In the genomic region with DNA sequence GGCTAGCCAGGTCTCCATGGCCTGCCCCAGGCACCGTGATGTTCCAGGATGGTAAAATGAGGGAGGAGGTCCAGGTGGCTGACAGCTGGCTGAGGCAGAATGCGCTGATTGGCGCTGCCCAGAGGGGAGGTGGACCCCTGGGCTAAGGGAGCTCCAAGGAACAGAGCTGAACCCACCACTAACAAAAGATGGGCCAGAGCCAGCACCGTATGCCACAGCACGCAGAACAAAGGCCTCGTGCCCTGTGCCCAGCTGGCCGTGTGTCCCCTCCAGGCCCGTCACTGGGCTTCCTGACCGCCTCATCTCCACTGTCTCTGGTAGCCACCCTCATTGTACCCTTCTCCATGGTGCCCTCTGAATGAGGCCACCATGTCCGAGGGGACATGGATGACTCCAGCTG, we compare ENCODE assay signal across 32 cellular contexts. TPM values are rescaled to one million over a fixed set of nuclear protein-coding genes. Genes with fewer than 3 reads are reported as not detected.
DNase-seq lines count a peak whose midpoint lies in the region; ATAC-seq and TF ChIP-seq lines count a peak whose summit lies in the region.
"Had no signal": no experiment of that assay in that cellular context is flagged by ENCODE, and none has a peak within 500 bp of the region (broad histone marks: within the 10 kb centered on the region; RNA-seq: fewer than 3 reads in every experiment).

No MANE protein-coding gene starts in this region.

- no peak for TF ChIP-seq EP300 in stomach (IDR thresholded peaks at IDR 0.05)

- H3K4me1 ChIP-seq in left lung = no peaks in the 10 kb centered on the region
- H3K4me1 ChIP-seq in stomach = no peaks in the 10 kb centered on the region
- H3K4me1 ChIP-seq: esophagus muscularis mucosa had no signal

- peaks cover 2% of the 10 kb centered on the region for H3K4me1 Mint-ChIP-seq in activated T-cell treated with anti-CD3 and anti-CD28 coated beads, Interleukin-2, amount 50 U/mL, for 4 hours (ENCODE audit: low read depth)
- H3K4me1 Mint-ChIP-seq: natural killer cell had no signal

- H3K27me3 ChIP-seq in H7 (ENCODE audit: control insufficient read depth, insufficient read depth, low read length) = no peaks in the 10 kb centered on the region
- H3K27me3 ChIP-seq in left lung = peaks cover 0 to 25% of the 10 kb centered on the region in 2 donors
- H3K27me3 ChIP-seq in stomach = peaks cover 0 to 64% (median 0%) of the 10 kb centered on the region in 3 donors
- H3K27me3 ChIP-seq: BLaER1, MG63 had no signal

- H3K4me3 ChIP-seq in H7 (ENCODE audit: insufficient read depth, low read depth, low read length) (no peak overlapping the region), left lung (no peak overlapping the region), stomach (no peak overlapping the region)
- H3K4me3 ChIP-seq: BLaER1, esophagus muscularis mucosa, GM12878, lung, MG63, PC-9, thoracic aorta had no signal

- no peaks in the 10 kb centered on the region for H3K36me3 Mint-ChIP-seq in activated T-cell treated with anti-CD3 and anti-CD28 coated beads, Interleukin-2, amount 50 U/mL, for 4 hours (ENCODE audit: insufficient read depth)
- H3K36me3 Mint-ChIP-seq: natural killer cell had no signal

- 79 to 90% (median 88%) methylated on average over 6 to 10 of the region's 10 CpGs for WGBS in stomach, 5 donors

- ATAC-seq in left lung = no peak
- no peak for ATAC-seq in activated T-cell treated with anti-CD3 and anti-CD28 coated beads, Interleukin-2, amount 50 U/mL, for 4 hours
- ATAC-seq: activated naive CD8-positive, alpha-beta T cell treated with anti-CD3 and anti-CD28 coated beads, Interleukin-2, amount 50 U/mL, for 24 hours; GM12878; HCT116; natural killer cell had no signal

- peaks cover 14% of the 10 kb centered on the region for H3K27me3 Mint-ChIP-seq in activated T-cell treated with anti-CD3 and anti-CD28 coated beads, Interleukin-2, amount 50 U/mL, for 4 hours (ENCODE audit: low read depth)
- H3K27me3 Mint-ChIP-seq: dendritic cell treated with granulocyte-macrophage colony-stimulating factor and Interleukin-4, amounts not matched to agents 40 ng/mL and 50 ng/mL, for 4 days had no signal

- DNase-seq in GM13976 (ENCODE audit: low spot score) = peak; percentile 39
- peak; percentile 50 for DNase-seq in H7
- peak; percentile 29 to 53 for DNase-seq in left lung
- DNase-seq in posterior vena cava (ENCODE audit: low spot score) = peak; percentile 54
- no peak for DNase-seq in NCI-H345 treated with DMSO at 0.1 percent for 48 hours (lab: John Stamatoyannopoulos, UW; ENCODE audit: unreplicated experiment)
- DNase-seq in stomach = no peak
- no peak for DNase-seq in activated T-cell treated with anti-CD3 and anti-CD28 coated beads, Interleukin-2, amount 50 U/mL, for 4 hours
- DNase-seq: activated CD4-positive, alpha-beta T cell treated with anti-CD3 and anti-CD28 coated beads, Interleukin-2, amount 50 U/mL, for 48 hours; activated naive CD8-positive, alpha-beta T cell treated with anti-CD3 and anti-CD28 coated beads, Interleukin-2, amount 50 U/mL, for 24 hours; central memory CD4-positive, alpha-beta T cell; foreskin fibroblast; islet precursor cell; KG1; MG63; NCI-H1105 treated with DMSO at 0.1 percent for 48 hours; NCI-H2029; NCI-H2227 treated with DMSO at 0.1 percent for 48 hours; NCI-H526 treated with DMSO at 0.1 percent for 48 hours; PC-9; SHP77; stimulated activated CD4-positive, alpha-beta T cell treated with anti-CD3 and anti-CD28 coated beads, Interleukin-1b, Interleukin-23, amount 100 ng/mL, for 48 hours; stimulated activated naive CD4-positive, alpha-beta T cell treated with Interleukin-2 at 50 U/mL for 16 hours had no signal

- H3K9me3 ChIP-seq in left lung = no peaks in the 10 kb centered on the region
- H3K9me3 ChIP-seq in stomach = no peaks in the 10 kb centered on the region
- H3K9me3 ChIP-seq: BLaER1, esophagus muscularis mucosa, MG63, thoracic aorta had no signal

- TF ChIP-seq POLR2A in stomach (IDR thresholded peaks at IDR 0.05) = no peak

- in situ Hi-C loops in GM13976 (cut with MboI; ENCODE audit: low sequenced_read_pairs, unreplicated experiment) = no loop called here

- intact Hi-C loops in left lung (cut with DNase I) = no loop called here
- intact Hi-C loops in posterior vena cava (cut with DNase I) = no loop called here
- intact Hi-C loops in stomach (cut with DNase I; ENCODE audit: low total_unique reads) = no loop called here

- no peak overlapping the region for H3K4me3 Mint-ChIP-seq in activated T-cell treated with anti-CD3 and anti-CD28 coated beads, Interleukin-2, amount 50 U/mL, for 4 hours
- H3K4me3 Mint-ChIP-seq: activated naive CD8-positive, alpha-beta T cell treated with anti-CD3 and anti-CD28 coated beads, Interleukin-2, amount 50 U/mL, for 24 hours; dendritic cell treated with granulocyte-macrophage colony-stimulating factor and Interleukin-4, amounts not matched to agents 40 ng/mL and 50 ng/mL, for 4 days; natural killer cell had no signal

- no peaks in the 10 kb centered on the region for H3K9me3 Mint-ChIP-seq in activated T-cell treated with anti-CD3 and anti-CD28 coated beads, Interleukin-2, amount 50 U/mL, for 4 hours
- H3K9me3 Mint-ChIP-seq: activated naive CD8-positive, alpha-beta T cell treated with anti-CD3 and anti-CD28 coated beads, Interleukin-2, amount 50 U/mL, for 24 hours; dendritic cell treated with granulocyte-macrophage colony-stimulating factor and Interleukin-4, amounts not matched to agents 40 ng/mL and 50 ng/mL, for 4 days; natural killer cell had no signal

- H3K27ac ChIP-seq in left lung (no peak overlapping the region), stomach (no peak overlapping the region)
- H3K27ac ChIP-seq: BLaER1, esophagus muscularis mucosa, HL-60, PC-9, thoracic aorta had no signal

- H3K36me3 ChIP-seq in H7 (replicated peaks; ENCODE audit: control insufficient read depth, insufficient read depth, low read length) (no peaks in the 10 kb centered on the region), left lung (no peaks in the 10 kb centered on the region), stomach (no peaks in the 10 kb centered on the region)
- H3K36me3 ChIP-seq: BLaER1, esophagus muscularis mucosa, MG63, thoracic aorta had no signal

- TF ChIP-seq CTCF in GM13976 (IDR thresholded peaks at IDR 0.05; ENCODE audit: borderline replicate concordance, control extremely low read depth, extremely low read depth, insufficient read depth, missing control alignments) = no peak
- no peak for TF ChIP-seq CTCF in left lung (IDR thresholded peaks at IDR 0.05)
- no peak for TF ChIP-seq CTCF in stomach (IDR thresholded peaks at IDR 0.05)

RNA-seq across cellular contexts. Expression of a gene that starts 19.6 kb away (rescaled TPM):
- 34.3 and 53.1 TPM in 2 replicates for total RNA-seq in H7 (2014; rRNA removed; shearing (Covaris generic))
- total RNA-seq in left lung (10 to 100 TPM; 20.6 to 77.9 TPM), posterior vena cava (1 to 10 TPM in 1 of 2 donors, under 1 TPM in 1; 0.33 to 3.4 TPM), stomach (100 to 1,000 TPM in 1 of 5 donors, 1 to 10 TPM in 1, under 1 TPM in 2, not detected in 1; 0.58 to 240 (median 2.8) TPM)
- 1 to 10 TPM in 1 of 3 donors, under 1 TPM in 1, not detected in 1; 0.19 to 3.5 TPM for polyA plus RNA-seq in stomach
- total RNA-seq in activated T-cell treated with anti-CD3 and anti-CD28 coated beads, Interleukin-2, amount 50 U/mL, for 4 hours = under 1 TPM; 0.16 to 0.40 (median 0.19) TPM
- total RNA-seq: mononuclear cell, natural killer cell had no signal

RNA-seq across cellular contexts. Expression of a gene that starts 49.6 kb away (rescaled TPM):
- total RNA-seq in H7 (2014; rRNA removed; shearing (Covaris generic)) = 11.6 and 13.1 TPM in 2 replicates
- 1 to 10 TPM; 1.7 to 6.1 TPM for total RNA-seq in left lung
- total RNA-seq in posterior vena cava = 1 to 10 TPM; 1.0 to 3.5 TPM
- 1 to 10 TPM in 2 of 5 donors, under 1 TPM in 2, not detected in 1; 0.58 to 4.2 (median 1.7) TPM for total RNA-seq in stomach
- 1 to 10 TPM in 2 of 3 donors, under 1 TPM in 1; 0.19 to 4.1 (median 1.8) TPM for polyA plus RNA-seq in stomach
- total RNA-seq in activated T-cell treated with anti-CD3 and anti-CD28 coated beads, Interleukin-2, amount 50 U/mL, for 4 hours = 1 to 10 TPM; 1.2 to 1.6 (median 1.4) TPM

Comparison
In these comparisons a context has a peak if more than half of its experiments do, and no peak if none do; other contexts are left out.
1. DNase-seq: peak in GM13976 (single experiment), H7 (single experiment), left lung (2 of 2) and posterior vena cava (single experiment); none in NCI-H345 treated with DMSO at 0.1 percent for 48 hours (single experiment), stomach (single experiment) and activated T-cell treated with anti-CD3 and anti-CD28 coated beads, Interleukin-2, amount 50 U/mL, for 4 hours (single experiment).